15 cellular contexts compared by ENCODE assay signal in the genomic region with DNA sequence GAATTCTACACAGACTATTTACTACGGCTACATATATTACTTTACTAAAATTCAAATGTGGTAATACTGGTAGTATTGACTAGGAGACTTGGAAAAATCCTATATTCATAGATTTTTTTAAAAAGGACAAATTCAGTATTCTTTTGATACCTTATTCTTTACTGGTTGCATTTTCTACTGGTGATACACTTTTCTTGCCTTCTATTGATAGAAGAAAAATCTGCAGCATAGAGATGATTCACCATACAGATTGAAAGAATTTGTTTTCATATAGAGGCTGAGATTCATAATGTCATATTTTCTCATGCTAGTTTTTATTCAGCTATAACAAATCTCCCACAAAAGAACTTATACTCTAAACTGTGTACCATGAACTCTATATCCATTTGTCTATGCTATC.
"Had no signal": no experiment of that assay in that cellular context is flagged by ENCODE, and none has a peak within 500 bp of the region (broad histone marks: within the 10 kb centered on the region; RNA-seq: fewer than 3 reads in every experiment).

No MANE protein-coding gene starts in this region.

- H3K4me3 ChIP-seq: cardiac muscle cell, colonic mucosa, lower lobe of right lung, thyroid gland had no signal

- H3K27me3 ChIP-seq: cardiac muscle cell, colonic mucosa, thyroid gland had no signal

- H3K27ac ChIP-seq: cardiac muscle cell, colonic mucosa, lower lobe of right lung, thyroid gland had no signal

- H3K36me3 ChIP-seq: thyroid gland had no signal

- DNase-seq: activated CD4-positive, alpha-beta memory T cell treated with anti-CD3 and anti-CD28 coated beads for 36 hours; activated effector memory CD4-positive, alpha-beta T cell treated with anti-CD3 and anti-CD28 coated beads, Interleukin-2, amount 50 U/mL, for 16 hours; activated T-cell treated with anti-CD3 and anti-CD28 coated beads, Interleukin-2, amount 50 U/mL, for 4 hours; colonic mucosa; effector CD4-positive, alpha-beta T cell; hippocampal formation; lower lobe of right lung; midbrain; naive B cell; posterior cingulate gyrus; small intestine; T-helper 2 cell; thyroid gland had no signal

- ATAC-seq: activated naive CD4-positive, alpha-beta T cell treated with anti-CD3 and anti-CD28 coated beads, Interleukin-2, amount 50 U/mL, for 72 hours; activated T-cell treated with anti-CD3 and anti-CD28 coated beads, Interleukin-2, amount 50 U/mL, for 4 hours; lower lobe of right lung had no signal

- H3K9me3 ChIP-seq: colonic mucosa, lower lobe of right lung, thyroid gland had no signal
